In genomic region chr19:17617807-17618192, GRCh38 we compare ENCODE assay signal across 17 cellular contexts.
"Had no signal": no experiment of that assay in that cellular context is flagged by ENCODE, and none has a peak within 500 bp of the region (broad histone marks: within the 10 kb centered on the region; RNA-seq: fewer than 3 reads in every experiment).

No MANE protein-coding gene starts in this region.

- H2AFZ ChIP-seq: parathyroid adenoma had no signal

- H3K27ac ChIP-seq: coronary artery, esophagus squamous epithelium, neutrophil, parathyroid adenoma, right lobe of liver, thoracic aorta, transverse colon had no signal

- H3K27me3 ChIP-seq: right lobe of liver had no signal

- H3K36me3 ChIP-seq: esophagus squamous epithelium, neutrophil, right lobe of liver, thoracic aorta, transverse colon had no signal

- H3K79me2 ChIP-seq: parathyroid adenoma had no signal

- H3K9me3 ChIP-seq: neutrophil, right lobe of liver, transverse colon had no signal

- H3K4me3 Mint-ChIP-seq: central memory CD8-positive, alpha-beta T cell; memory B cell; natural killer cell; stimulated activated effector memory CD8-positive, alpha-beta T cell treated with anti-CD3 and anti-CD28 coated beads, Interleukin-12 subunit alpha, Interleukin-12 subunit beta, amount 100 ng/mL, for 72 hours had no signal

- DNase-seq: effector memory CD4-positive, alpha-beta T cell; esophagus squamous epithelium; head of caudate nucleus; natural killer cell; small intestine; stimulated activated CD4-positive, alpha-beta T cell treated with anti-CD3 and anti-CD28 coated beads, Interleukin-12 subunit alpha, Interleukin-12 subunit beta, amount 100 ng/mL, for 4 hours; stimulated activated CD4-positive, alpha-beta T cell treated with anti-CD3 and anti-CD28 coated beads, Interleukin-4, amount 100 ng/mL, for 24 hours; transverse colon had no signal

- H3K4me3 ChIP-seq: coronary artery, esophagus squamous epithelium, lung, right lobe of liver, thoracic aorta, transverse colon had no signal

- ATAC-seq: natural killer cell; right lobe of liver; stimulated activated effector memory CD8-positive, alpha-beta T cell treated with anti-CD3 and anti-CD28 coated beads, Interleukin-12 subunit alpha, Interleukin-12 subunit beta, amount 100 ng/mL, for 72 hours had no signal

- H3K36me3 Mint-ChIP-seq: memory B cell; natural killer cell; stimulated activated effector memory CD8-positive, alpha-beta T cell treated with anti-CD3 and anti-CD28 coated beads, Interleukin-12 subunit alpha, Interleukin-12 subunit beta, amount 100 ng/mL, for 72 hours had no signal

- H3K4me1 ChIP-seq: parathyroid adenoma, right lobe of liver, transverse colon had no signal

- H3K9me3 Mint-ChIP-seq: central memory CD8-positive, alpha-beta T cell; natural killer cell had no signal

- H3K27ac Mint-ChIP-seq: memory B cell; natural killer cell; stimulated activated effector memory CD8-positive, alpha-beta T cell treated with anti-CD3 and anti-CD28 coated beads, Interleukin-12 subunit alpha, Interleukin-12 subunit beta, amount 100 ng/mL, for 72 hours had no signal

- H3K9ac ChIP-seq: parathyroid adenoma had no signal

- H3K4me1 Mint-ChIP-seq: central memory CD8-positive, alpha-beta T cell had no signal
